ENCODE assay signal across 19 cellular contexts in the genomic region with DNA sequence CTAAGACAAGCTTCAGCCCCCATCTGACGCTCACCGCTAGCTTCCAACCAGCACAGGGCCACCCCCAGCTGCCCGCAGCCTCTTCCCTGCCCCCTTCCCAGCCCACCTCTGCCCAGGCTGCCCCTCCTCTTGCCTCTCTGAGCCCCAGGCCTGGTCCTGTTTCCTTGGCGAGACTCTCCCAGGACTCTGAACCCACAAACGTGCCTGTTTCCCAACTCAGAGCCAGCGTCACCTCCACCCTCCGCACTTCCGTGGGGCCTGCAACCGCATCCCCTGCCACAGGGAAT. TPM values are rescaled to one million over a fixed set of nuclear protein-coding genes. Genes with fewer than 3 reads are reported as not detected.
DNase-seq lines count a peak whose midpoint lies in the region; ATAC-seq lines count a peak whose summit lies in the region.
"Had no signal": no experiment of that assay in that cellular context is flagged by ENCODE, and none has a peak within 500 bp of the region (broad histone marks: within the 10 kb centered on the region; RNA-seq: fewer than 3 reads in every experiment).

No MANE protein-coding gene starts in this region.

- H2BK120ac ChIP-seq in mesendoderm (ENCODE audit: low read depth, low read length), result no peak overlapping the region

- no peak overlapping the region for H4K5ac ChIP-seq in mesendoderm (ENCODE audit: low read length)

- H3K9me3 Mint-ChIP-seq in memory B cell, result no peaks in the 10 kb centered on the region
- no peaks in the 10 kb centered on the region for H3K9me3 Mint-ChIP-seq in stimulated activated effector memory CD8-positive, alpha-beta T cell treated with anti-CD3 and anti-CD28 coated beads, Interleukin-12 subunit alpha, Interleukin-12 subunit beta, amount 100 ng/mL, for 72 hours
- H3K9me3 Mint-ChIP-seq in CD8-positive, alpha-beta memory T cell, result no peaks in the 10 kb centered on the region

- DNase-seq in D341Med (ENCODE audit: low spot score) (peak; percentile 15), T-helper 17 cell (no peak), memory B cell (ENCODE audit: low spot score in 2 of 2) (no peak), mesendoderm (no peak), activated gamma-delta T cell treated with Interleukin-2 at 50 U/mL for 16 hours (no peak)
- no peak for DNase-seq in stimulated activated effector memory CD8-positive, alpha-beta T cell treated with anti-CD3 and anti-CD28 coated beads, Interleukin-12 subunit alpha, Interleukin-12 subunit beta, amount 100 ng/mL, for 72 hours (ENCODE audit: low spot score in 2 of 2)
- DNase-seq in CD8-positive, alpha-beta memory T cell, result no peak
- DNase-seq: EL, IMR-90, Karpas-422, MG63, NCI-H1092 treated with DMSO at 0.1 percent for 48 hours, NCI-H2081 treated with DMSO at 0.1 percent for 48 hours, NCI-H510A treated with DMSO at 0.1 percent for 48 hours, NCI-H82, PC-9 had no signal

- no peaks in the 10 kb centered on the region for H3K79me1 ChIP-seq in mesendoderm (ENCODE audit: low read length)

- H3K27me3 Mint-ChIP-seq in T-helper 17 cell, result no peaks in the 10 kb centered on the region
- H3K27me3 Mint-ChIP-seq in memory B cell, result no peaks in the 10 kb centered on the region
- no peaks in the 10 kb centered on the region for H3K27me3 Mint-ChIP-seq in CD8-positive, alpha-beta memory T cell

- H2BK5ac ChIP-seq in mesendoderm (ENCODE audit: low read length), result no peak overlapping the region

- H3K4ac ChIP-seq in mesendoderm (ENCODE audit: low read depth, low read length), result no peak overlapping the region

- H2BK15ac ChIP-seq in mesendoderm (replicated peaks; ENCODE audit: low read depth), result no peak overlapping the region

- ATAC-seq in T-helper 17 cell, result no peak
- no peak for ATAC-seq in memory B cell (ENCODE audit: low read depth)
- ATAC-seq in stimulated activated effector memory CD8-positive, alpha-beta T cell treated with anti-CD3 and anti-CD28 coated beads, Interleukin-12 subunit alpha, Interleukin-12 subunit beta, amount 100 ng/mL, for 72 hours, result no peak
- ATAC-seq: HCT116 had no signal

- POLR2A ChIA-PET in CD8-positive, alpha-beta memory T cell (lab: Charles Lee), result no interaction called here

- H3K4me1 Mint-ChIP-seq in T-helper 17 cell (peaks cover 2% of the 10 kb centered on the region), memory B cell (no peaks in the 10 kb centered on the region)
- no peaks in the 10 kb centered on the region for H3K4me1 Mint-ChIP-seq in stimulated activated effector memory CD8-positive, alpha-beta T cell treated with anti-CD3 and anti-CD28 coated beads, Interleukin-12 subunit alpha, Interleukin-12 subunit beta, amount 100 ng/mL, for 72 hours
- no peaks in the 10 kb centered on the region for H3K4me1 Mint-ChIP-seq in CD8-positive, alpha-beta memory T cell

- H3K4me3 ChIP-seq in mesendoderm (ENCODE audit: low read length), result no peak overlapping the region
- no peak overlapping the region for H3K4me3 ChIP-seq in CD8-positive, alpha-beta memory T cell (ENCODE audit: low read length)
- H3K4me3 ChIP-seq: MG63, PC-9 had no signal

- no peaks in the 10 kb centered on the region for H3K9me3 ChIP-seq in T-helper 17 cell (ENCODE audit: control insufficient read depth, low read length, poor library complexity, severe bottlenecking)
- H3K9me3 ChIP-seq in CD8-positive, alpha-beta memory T cell (ENCODE audit: low read length), result no peaks in the 10 kb centered on the region
- H3K9me3 ChIP-seq: MG63 had no signal

- peaks cover 1% of the 10 kb centered on the region for H3K36me3 ChIP-seq in mesendoderm (ENCODE audit: control insufficient read depth, insufficient read depth, low read length)
- peaks cover 5% of the 10 kb centered on the region for H3K36me3 ChIP-seq in CD8-positive, alpha-beta memory T cell (ENCODE audit: insufficient read depth, low read length)

- peaks cover 11% of the 10 kb centered on the region for H3K36me3 Mint-ChIP-seq in T-helper 17 cell (ENCODE audit: low read depth)
- peaks cover 32% of the 10 kb centered on the region for H3K36me3 Mint-ChIP-seq in memory B cell
- peaks cover 57% of the 10 kb centered on the region for H3K36me3 Mint-ChIP-seq in stimulated activated effector memory CD8-positive, alpha-beta T cell treated with anti-CD3 and anti-CD28 coated beads, Interleukin-12 subunit alpha, Interleukin-12 subunit beta, amount 100 ng/mL, for 72 hours
- H3K36me3 Mint-ChIP-seq in CD8-positive, alpha-beta memory T cell, result peaks cover 0 to 78% (median 6%) of the 10 kb centered on the region in 3 donors

- no peak overlapping the region for H3K27ac ChIP-seq in mesendoderm (ENCODE audit: low read depth, low read length)
- H3K27ac ChIP-seq in CD8-positive, alpha-beta memory T cell (ENCODE audit: low read depth, low read length), result no peak overlapping the region
- H3K27ac ChIP-seq: C4-2B, PC-9 had no signal

- H3K27ac Mint-ChIP-seq in T-helper 17 cell (peak overlapping the region; percentile 62), memory B cell (peak overlapping the region; percentile 32)
- peak overlapping the region; percentile 70 for H3K27ac Mint-ChIP-seq in stimulated activated effector memory CD8-positive, alpha-beta T cell treated with anti-CD3 and anti-CD28 coated beads, Interleukin-12 subunit alpha, Interleukin-12 subunit beta, amount 100 ng/mL, for 72 hours
- no peak overlapping the region for H3K27ac Mint-ChIP-seq in CD8-positive, alpha-beta memory T cell

- WGBS in mesendoderm (ENCODE audit: extremely low coverage, insufficient coverage, low lambda C conversion rate), result no CpG with 5 or more reads among the region's 9 CpGs

- no peaks in the 10 kb centered on the region for H3K79me2 ChIP-seq in mesendoderm (ENCODE audit: control insufficient read depth, insufficient read depth, low read length)

- no peak overlapping the region for H3K4me2 ChIP-seq in mesendoderm (ENCODE audit: low read length)
- H3K4me2 ChIP-seq: PC-9 had no signal

- H3K23ac ChIP-seq in mesendoderm (ENCODE audit: low read length), result no peak overlapping the region

- no peak overlapping the region for H3K9ac ChIP-seq in mesendoderm (ENCODE audit: low read length)

- H3K18ac ChIP-seq in mesendoderm (ENCODE audit: low read length), result no peak overlapping the region

- no peak overlapping the region for H4K8ac ChIP-seq in mesendoderm (ENCODE audit: low read depth, low read length)

- H3K56ac ChIP-seq in mesendoderm (ENCODE audit: low read length), result no peak overlapping the region

- CTCF ChIA-PET in CD8-positive, alpha-beta memory T cell (lab: Charles Lee), result no interaction called here

- H3K4me1 ChIP-seq in mesendoderm (ENCODE audit: control insufficient read depth, low read depth, low read length), result no peaks in the 10 kb centered on the region
- H3K4me1 ChIP-seq in CD8-positive, alpha-beta memory T cell (ENCODE audit: insufficient read depth, low read length), result no peaks in the 10 kb centered on the region

- no peak overlapping the region for H3K4me3 Mint-ChIP-seq in T-helper 17 cell
- no peak overlapping the region for H3K4me3 Mint-ChIP-seq in memory B cell
- H3K4me3 Mint-ChIP-seq in stimulated activated effector memory CD8-positive, alpha-beta T cell treated with anti-CD3 and anti-CD28 coated beads, Interleukin-12 subunit alpha, Interleukin-12 subunit beta, amount 100 ng/mL, for 72 hours, result no peak overlapping the region
- H3K4me3 Mint-ChIP-seq in CD8-positive, alpha-beta memory T cell, result no peak overlapping the region

- H2AK5ac ChIP-seq in mesendoderm (ENCODE audit: low read length), result no peak overlapping the region

- no peaks in the 10 kb centered on the region for H3K27me3 ChIP-seq in mesendoderm (ENCODE audit: insufficient read depth, low read length, poor library complexity)
- H3K27me3 ChIP-seq in CD8-positive, alpha-beta memory T cell (ENCODE audit: insufficient read depth, low read length, poor library complexity, severe bottlenecking), result no peaks in the 10 kb centered on the region
- H3K27me3 ChIP-seq: MG63 had no signal

RNA-seq across cellular contexts. Expression of gene ZXDC, which starts 35.0 kb away (rescaled TPM):
- 10 to 100 TPM; 57.2 to 59.0 TPM for total RNA-seq in T-helper 17 cell
- polyA plus RNA-seq in mesendoderm (2013, experiment 1 of 2), result 9.7 TPM
- polyA plus RNA-seq in mesendoderm (2013, experiment 2 of 2), result 10.0 TPM
- total RNA-seq in CD8-positive, alpha-beta memory T cell, result 10 to 100 TPM; 24.2 to 25.0 TPM
- 24.6 TPM for polyA plus RNA-seq in CD8-positive, alpha-beta memory T cell

RNA-seq across cellular contexts. Expression of gene CFAP100, which starts 45.9 kb away (rescaled TPM):
- total RNA-seq in T-helper 17 cell, result not detected
- 0.37 TPM for polyA plus RNA-seq in mesendoderm (2013, experiment 1 of 2)
- polyA plus RNA-seq in mesendoderm (2013, experiment 2 of 2), result 0.48 TPM
- total RNA-seq in CD8-positive, alpha-beta memory T cell, result not detected
- not detected for polyA plus RNA-seq in CD8-positive, alpha-beta memory T cell
- total RNA-seq: HT1080, IMR-90, PC-9 had no signal
- polyA plus RNA-seq: IMR-90 had no signal

Comparison
In these comparisons a context has a peak if more than half of its experiments do, and no peak if none do; other contexts are left out.
1. H3K27ac Mint-ChIP-seq: peak in T-helper 17 cell (single experiment), memory B cell (single experiment) and stimulated activated effector memory CD8-positive, alpha-beta T cell treated with anti-CD3 and anti-CD28 coated beads, Interleukin-12 subunit alpha, Interleukin-12 subunit beta, amount 100 ng/mL, for 72 hours (single experiment); none in CD8-positive, alpha-beta memory T cell (0 of 8).